Comparison of ENCODE assay signal across 1 cellular context in genomic region chr6:131844243-131844841, GRCh38.
TF ChIP-seq lines count a peak whose summit lies in the region.

No MANE protein-coding gene starts in this region.

TF ChIP-seq in HepG2, 621 proteins besides CTCF, POLR2A, EP300 and RAD21 (continued from another document and continues in another):
- no peak for TF ChIP-seq FIP1L1 (IDR thresholded peaks at IDR 0.05; ENCODE audit: borderline replicate concordance, insufficient read depth, low read depth, low read length)
- no peak for TF ChIP-seq TMF1 (CRISPR knock-in tag; IDR thresholded peaks at IDR 0.05; ENCODE audit: low read depth)
- peak; percentile 62; the same call in 1 of the 2 replicates for TF ChIP-seq NFATC3 (CRISPR knock-in tag; IDR thresholded peaks at IDR 0.05)
- TF ChIP-seq ATF3 (CRISPR knock-in tag; IDR thresholded peaks at IDR 0.05), result peak; percentile 98
- peak; percentile 95 for TF ChIP-seq KMT2A (CRISPR knock-in tag; IDR thresholded peaks at IDR 0.05)
- no peak for TF ChIP-seq BORCS8-MEF2B (CRISPR knock-in tag; IDR thresholded peaks at IDR 0.05)
- TF ChIP-seq ZNF598 (CRISPR knock-in tag; IDR thresholded peaks at IDR 0.05; ENCODE audit: borderline replicate concordance), result no peak; the same call in 1 of the 2 replicates
- no peak for TF ChIP-seq RNF2 (conservative IDR thresholded peaks at IDR 0.05; ENCODE audit: low read depth)
- no peak for TF ChIP-seq NPAS2 (CRISPR knock-in tag; IDR thresholded peaks at IDR 0.05; ENCODE audit: borderline replicate concordance)
- no peak for TF ChIP-seq TEAD2 (CRISPR knock-in tag; IDR thresholded peaks at IDR 0.05)
- peak; percentile 95 for TF ChIP-seq TGIF2 (CRISPR knock-in tag; IDR thresholded peaks at IDR 0.05)
- TF ChIP-seq ZNF460 (CRISPR knock-in tag; IDR thresholded peaks at IDR 0.05; ENCODE audit: borderline replicate concordance), result no peak
- TF ChIP-seq IRX3 (CRISPR knock-in tag; IDR thresholded peaks at IDR 0.05; ENCODE audit: borderline replicate concordance, low read depth), result peak; percentile 66; the same call in 1 of the 2 replicates
- TF ChIP-seq ZNF788 (CRISPR knock-in tag; IDR thresholded peaks at IDR 0.05; ENCODE audit: borderline replicate concordance), result no peak
- TF ChIP-seq ZNF558 (CRISPR knock-in tag; IDR thresholded peaks at IDR 0.05; ENCODE audit: borderline replicate concordance), result no peak
- TF ChIP-seq ZUFSP (CRISPR knock-in tag; IDR thresholded peaks at IDR 0.05; ENCODE audit: borderline replicate concordance), result no peak
- no peak for TF ChIP-seq NFKB2 (CRISPR knock-in tag; IDR thresholded peaks at IDR 0.05; ENCODE audit: borderline replicate concordance)
- TF ChIP-seq ZNF234 (CRISPR knock-in tag; conservative IDR thresholded peaks at IDR 0.05), result no peak
- TF ChIP-seq, protein P1, sequence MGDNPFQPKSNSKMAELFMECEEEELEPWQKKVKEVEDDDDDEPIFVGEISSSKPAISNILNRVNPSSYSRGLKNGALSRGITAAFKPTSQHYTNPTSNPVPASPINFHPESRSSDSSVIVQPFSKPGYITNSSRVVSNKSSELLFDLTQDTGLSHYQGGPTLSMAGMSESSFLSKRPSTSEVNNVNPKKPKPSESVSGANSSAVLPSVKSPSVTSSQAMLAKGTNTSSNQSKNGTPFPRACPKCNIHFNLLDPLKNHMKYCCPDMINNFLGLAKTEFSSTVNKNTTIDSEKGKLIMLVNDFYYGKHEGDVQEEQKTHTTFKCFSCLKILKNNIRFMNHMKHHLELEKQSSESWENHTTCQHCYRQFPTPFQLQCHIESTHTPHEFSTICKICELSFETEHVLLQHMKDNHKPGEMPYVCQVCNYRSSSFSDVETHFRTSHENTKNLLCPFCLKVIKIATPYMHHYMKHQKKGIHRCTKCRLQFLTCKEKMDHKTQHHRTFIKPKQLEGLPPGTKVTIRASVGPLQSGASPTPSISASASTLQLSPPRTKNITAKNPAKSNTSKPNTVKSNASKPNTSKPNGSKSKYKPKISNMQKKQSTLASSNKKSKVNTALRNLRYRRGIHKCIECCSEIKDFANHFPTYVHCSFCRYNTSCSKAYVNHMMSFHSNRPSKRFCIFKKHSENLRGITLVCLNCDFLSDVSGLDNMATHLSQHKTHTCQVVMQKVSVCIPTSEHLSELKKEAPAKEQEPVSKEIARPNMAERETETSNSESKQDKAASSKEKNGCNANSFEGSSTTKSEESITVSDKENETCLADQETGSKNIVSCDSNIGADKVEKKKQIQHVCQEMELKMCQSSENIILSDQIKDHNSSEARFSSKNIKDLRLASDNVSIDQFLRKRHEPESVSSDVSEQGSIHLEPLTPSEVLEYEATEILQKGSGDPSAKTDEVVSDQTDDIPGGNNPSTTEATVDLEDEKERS (CRISPR knock-in tag; IDR thresholded peaks at IDR 0.05), result peak; percentile 95
- TF ChIP-seq FOXP4 (CRISPR knock-in tag; IDR thresholded peaks at IDR 0.05), result peak; percentile 91
- TF ChIP-seq PAXIP1 (CRISPR knock-in tag; conservative IDR thresholded peaks at IDR 0.05), result peak; percentile 91
- TF ChIP-seq EHMT2 (IDR thresholded peaks at IDR 0.05; ENCODE audit: borderline replicate concordance, low read depth, low read length), result peak; percentile 72
- TF ChIP-seq ZNF790 (CRISPR knock-in tag; IDR thresholded peaks at IDR 0.05; ENCODE audit: borderline replicate concordance), result no peak
- peak; percentile 72; the same call in 1 of the 2 replicates for TF ChIP-seq MNT (IDR thresholded peaks at IDR 0.05)
- peak; percentile 73; the same call in 1 of the 2 replicates for TF ChIP-seq ARID2 (CRISPR knock-in tag; IDR thresholded peaks at IDR 0.05; ENCODE audit: borderline replicate concordance)
- TF ChIP-seq, protein P2, sequence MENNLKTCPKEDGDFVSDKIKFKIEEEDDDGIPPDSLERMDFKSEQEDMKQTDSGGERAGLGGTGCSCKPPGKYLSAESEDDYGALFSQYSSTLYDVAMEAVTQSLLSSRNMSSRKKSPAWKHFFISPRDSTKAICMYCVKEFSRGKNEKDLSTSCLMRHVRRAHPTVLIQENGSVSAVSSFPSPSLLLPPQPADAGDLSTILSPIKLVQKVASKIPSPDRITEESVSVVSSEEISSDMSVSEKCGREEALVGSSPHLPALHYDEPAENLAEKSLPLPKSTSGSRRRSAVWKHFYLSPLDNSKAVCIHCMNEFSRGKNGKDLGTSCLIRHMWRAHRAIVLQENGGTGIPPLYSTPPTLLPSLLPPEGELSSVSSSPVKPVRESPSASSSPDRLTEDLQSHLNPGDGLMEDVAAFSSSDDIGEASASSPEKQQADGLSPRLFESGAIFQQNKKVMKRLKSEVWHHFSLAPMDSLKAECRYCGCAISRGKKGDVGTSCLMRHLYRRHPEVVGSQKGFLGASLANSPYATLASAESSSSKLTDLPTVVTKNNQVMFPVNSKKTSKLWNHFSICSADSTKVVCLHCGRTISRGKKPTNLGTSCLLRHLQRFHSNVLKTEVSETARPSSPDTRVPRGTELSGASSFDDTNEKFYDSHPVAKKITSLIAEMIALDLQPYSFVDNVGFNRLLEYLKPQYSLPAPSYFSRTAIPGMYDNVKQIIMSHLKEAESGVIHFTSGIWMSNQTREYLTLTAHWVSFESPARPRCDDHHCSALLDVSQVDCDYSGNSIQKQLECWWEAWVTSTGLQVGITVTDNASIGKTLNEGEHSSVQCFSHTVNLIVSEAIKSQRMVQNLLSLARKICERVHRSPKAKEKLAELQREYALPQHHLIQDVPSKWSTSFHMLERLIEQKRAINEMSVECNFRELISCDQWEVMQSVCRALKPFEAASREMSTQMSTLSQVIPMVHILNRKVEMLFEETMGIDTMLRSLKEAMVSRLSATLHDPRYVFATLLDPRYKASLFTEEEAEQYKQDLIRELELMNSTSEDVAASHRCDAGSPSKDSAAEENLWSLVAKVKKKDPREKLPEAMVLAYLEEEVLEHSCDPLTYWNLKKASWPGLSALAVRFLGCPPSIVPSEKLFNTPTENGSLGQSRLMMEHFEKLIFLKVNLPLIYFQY (CRISPR knock-in tag; IDR thresholded peaks at IDR 0.05; ENCODE audit: borderline replicate concordance), result peak; percentile 71; the same call in 1 of the 2 replicates
- TF ChIP-seq ZFP82 (CRISPR knock-in tag; IDR thresholded peaks at IDR 0.05; ENCODE audit: borderline replicate concordance), result no peak
- no peak for TF ChIP-seq MATR3 (CRISPR knock-in tag; IDR thresholded peaks at IDR 0.05)
- peak; percentile 94 for TF ChIP-seq ZBTB43 (CRISPR knock-in tag; conservative IDR thresholded peaks at IDR 0.05)
- TF ChIP-seq, protein P3, sequence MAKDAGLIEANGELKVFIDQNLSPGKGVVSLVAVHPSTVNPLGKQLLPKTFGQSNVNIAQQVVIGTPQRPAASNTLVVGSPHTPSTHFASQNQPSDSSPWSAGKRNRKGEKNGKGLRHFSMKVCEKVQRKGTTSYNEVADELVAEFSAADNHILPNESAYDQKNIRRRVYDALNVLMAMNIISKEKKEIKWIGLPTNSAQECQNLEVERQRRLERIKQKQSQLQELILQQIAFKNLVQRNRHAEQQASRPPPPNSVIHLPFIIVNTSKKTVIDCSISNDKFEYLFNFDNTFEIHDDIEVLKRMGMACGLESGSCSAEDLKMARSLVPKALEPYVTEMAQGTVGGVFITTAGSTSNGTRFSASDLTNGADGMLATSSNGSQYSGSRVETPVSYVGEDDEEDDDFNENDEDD (CRISPR knock-in tag; IDR thresholded peaks at IDR 0.05; ENCODE audit: borderline replicate concordance), result 0 out of 2 replicates have a peak, but pooled peaks have one; percentile 35
- no peak for TF ChIP-seq ZNF616 (CRISPR knock-in tag; IDR thresholded peaks at IDR 0.05; ENCODE audit: low read depth)
- TF ChIP-seq SMAD1 (CRISPR knock-in tag; IDR thresholded peaks at IDR 0.05; ENCODE audit: borderline replicate concordance, low read depth), result no peak
- TF ChIP-seq ZNF33B (CRISPR knock-in tag; IDR thresholded peaks at IDR 0.05), result peak; percentile 65; the same call in 1 of the 2 replicates
- TF ChIP-seq ZNF513 (CRISPR knock-in tag; conservative IDR thresholded peaks at IDR 0.05), result no peak
- TF ChIP-seq ZNF83 (CRISPR knock-in tag; IDR thresholded peaks at IDR 0.05; ENCODE audit: borderline replicate concordance), result no peak
- TF ChIP-seq NONO (IDR thresholded peaks at IDR 0.05), result no peak
- peak; percentile 89 for TF ChIP-seq NONO (CRISPR knock-in tag; conservative IDR thresholded peaks at IDR 0.05)
